In the genomic region with DNA sequence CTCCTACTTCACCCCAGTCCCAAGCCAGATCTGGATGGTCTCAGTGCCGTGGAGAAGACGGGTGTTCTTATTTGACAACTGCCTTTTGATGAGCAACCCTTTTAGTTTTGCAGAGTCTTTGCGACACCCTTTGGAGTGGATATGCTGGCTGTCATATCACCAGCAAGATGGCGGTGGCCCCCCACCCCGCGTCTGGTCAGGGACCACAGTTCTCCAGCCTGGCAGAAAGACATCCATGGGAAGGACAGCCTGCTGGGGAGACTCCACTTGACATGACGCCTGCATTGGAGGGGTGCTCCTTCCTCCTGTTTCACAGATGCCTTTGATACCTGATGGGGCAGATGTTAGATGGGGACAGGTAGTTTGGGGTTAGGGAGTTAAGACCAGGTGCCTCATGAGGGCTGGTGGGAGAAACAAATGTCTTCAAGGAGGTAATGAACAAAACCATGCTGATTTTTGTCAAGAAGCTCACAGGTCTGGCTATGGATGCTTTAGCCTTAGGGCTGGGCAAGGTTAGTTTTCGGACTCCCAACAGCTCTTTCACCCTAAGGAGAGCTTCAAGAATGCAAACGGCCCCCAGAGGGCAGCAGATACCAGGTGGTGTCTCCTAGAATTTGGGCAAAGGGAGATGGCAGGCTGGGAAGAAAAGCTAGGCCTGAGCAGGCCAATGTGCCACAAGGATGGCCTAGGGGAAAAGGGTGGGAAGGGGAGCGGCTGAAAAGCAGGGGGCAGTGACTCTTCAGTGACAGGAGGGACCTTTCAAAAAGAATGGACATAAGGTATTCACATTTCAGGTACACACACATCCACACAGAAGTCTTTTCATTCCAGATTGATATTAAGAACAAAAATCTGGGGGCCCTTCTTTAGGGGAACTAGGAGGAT, we compare ENCODE assay signal across 8 cellular contexts.
A peak's percentile ranks its signal among the peaks of the same experiment; 100 is the strongest.
DNase-seq lines count a peak whose midpoint lies in the region; ATAC-seq and TF ChIP-seq lines count a peak whose summit lies in the region.

No MANE protein-coding gene starts in this region.

- no peak overlapping the region for H3K9ac ChIP-seq in Karpas-422 (ENCODE audit: low read length)

- H3K4me1 ChIP-seq in Karpas-422 (ENCODE audit: low read length) (no peaks in the 10 kb centered on the region), esophagus muscularis mucosa (no peaks in the 10 kb centered on the region)

- TF ChIP-seq CTCF in esophagus muscularis mucosa (IDR thresholded peaks at IDR 0.05) (peak; percentile 27 to 44 (median 34)), osteocyte (IDR thresholded peaks at IDR 0.05) (peak; percentile 59)

- H3K4me3 Mint-ChIP-seq in activated CD4-positive, alpha-beta T cell treated with anti-CD3 and anti-CD28 coated beads for 36 hours = no peak overlapping the region
- H3K4me3 Mint-ChIP-seq in osteocyte (ENCODE audit: unreplicated experiment) = no peak overlapping the region
- H3K4me3 Mint-ChIP-seq in activated T-helper 2 cell treated with anti-CD3 and anti-CD28 coated beads, Interferon-gamma antibody, Interleukin-2, Interleukin-4, amounts not matched to agents 10 μg/mL and 5 μg/mL and 100 μg/mL, durations not matched to agents 14 hours and 24 hours and 36 hours (ENCODE audit: low read depth) = no peak overlapping the region

- no peak overlapping the region for H3K4me2 ChIP-seq in Karpas-422 (ENCODE audit: low read depth, low read length, poor library complexity, severe bottlenecking)

- H3K9me2 ChIP-seq in Karpas-422 (replicated peaks; ENCODE audit: insufficient read depth, low read length) = no peaks in the 10 kb centered on the region

- intact Hi-C loops in activated CD4-positive, alpha-beta T cell treated with anti-CD3 and anti-CD28 coated beads for 36 hours (cut with DNase I, micrococcal nuclease) = loop anchor here (1.0 to 10.0 kb wide), 3 partner anchors 384 to 686 kb away; no protein-coding TSS in a partner anchor
- intact Hi-C loops in esophagus muscularis mucosa (cut with DNase I) = loop anchor here (10.0 kb wide), 2 partner anchors 114 to 386 kb away; no protein-coding TSS in a partner anchor
- intact Hi-C loops in activated T-helper 2 cell treated with anti-CD3 and anti-CD28 coated beads, Interferon-gamma antibody, Interleukin-2, Interleukin-4, amounts not matched to agents 10 μg/mL and 5 μg/mL and 100 μg/mL, durations not matched to agents 14 hours and 24 hours and 36 hours (cut with micrococcal nuclease) = loop anchor here (1.0 kb wide), 1 partner anchor 386 kb away; no protein-coding TSS in a partner anchor

- CTCF ChIA-PET in activated CD4-positive, alpha-beta T cell treated with anti-CD3 and anti-CD28 coated beads for 36 hours (lab: Charles Lee) = interaction anchor here (0.6 to 6.1 kb wide), 30 partner anchors 9 to 1365 kb away, joined by 3 to 56 read pairs (median 4); no protein-coding TSS in a partner anchor

- TF ChIP-seq EP300 in esophagus muscularis mucosa (IDR thresholded peaks at IDR 0.05) = no peak

- peaks cover 11% of the 10 kb centered on the region for H3K36me3 Mint-ChIP-seq in activated CD4-positive, alpha-beta T cell treated with anti-CD3 and anti-CD28 coated beads for 36 hours (ENCODE audit: low read depth)
- H3K36me3 Mint-ChIP-seq in osteocyte (ENCODE audit: unreplicated experiment) = peaks cover 52% of the 10 kb centered on the region
- H3K36me3 Mint-ChIP-seq in activated T-helper 2 cell treated with anti-CD3 and anti-CD28 coated beads, Interferon-gamma antibody, Interleukin-2, Interleukin-4, amounts not matched to agents 10 μg/mL and 5 μg/mL and 100 μg/mL, durations not matched to agents 14 hours and 24 hours and 36 hours (ENCODE audit: low read depth) = peaks cover 10% of the 10 kb centered on the region

- no peak for ATAC-seq in activated CD4-positive, alpha-beta T cell treated with anti-CD3 and anti-CD28 coated beads for 36 hours

- H3K79me2 ChIP-seq in Karpas-422 (ENCODE audit: low read length) = no peaks in the 10 kb centered on the region

- no peaks in the 10 kb centered on the region for H3K27me3 Mint-ChIP-seq in activated CD4-positive, alpha-beta T cell treated with anti-CD3 and anti-CD28 coated beads for 36 hours
- no peaks in the 10 kb centered on the region for H3K27me3 Mint-ChIP-seq in osteocyte (ENCODE audit: unreplicated experiment)
- H3K27me3 Mint-ChIP-seq in activated T-helper 2 cell treated with anti-CD3 and anti-CD28 coated beads, Interferon-gamma antibody, Interleukin-2, Interleukin-4, amounts not matched to agents 10 μg/mL and 5 μg/mL and 100 μg/mL, durations not matched to agents 14 hours and 24 hours and 36 hours (ENCODE audit: low read depth) = no peaks in the 10 kb centered on the region

- no peak overlapping the region for H3K4me3 ChIP-seq in Karpas-422 (ENCODE audit: low read length)
- H3K4me3 ChIP-seq in esophagus muscularis mucosa = no peak overlapping the region

- H2AFZ ChIP-seq in Karpas-422 (ENCODE audit: low read length) = no peak overlapping the region

- POLR2A ChIA-PET in activated CD4-positive, alpha-beta T cell treated with anti-CD3 and anti-CD28 coated beads for 36 hours (lab: Charles Lee) = no interaction called here

- H3K36me3 ChIP-seq in Karpas-422 (ENCODE audit: insufficient read depth, low read length) = no peaks in the 10 kb centered on the region
- peaks cover 15 to 92% (median 73%) of the 10 kb centered on the region in 4 donors for H3K36me3 ChIP-seq in esophagus muscularis mucosa

- DNase-seq in EH (ENCODE audit: low read depth) (peak; percentile 62), Karpas-422 (peak; percentile 77), esophagus muscularis mucosa (ENCODE audit: extremely low spot score) (no peak), osteocyte (ENCODE audit: extremely low spot score, unreplicated experiment) (no peak), kidney glomerular epithelial cell (lab: John Stamatoyannopoulos, UW) (no peak)
- DNase-seq in activated CD4-positive, alpha-beta T cell treated with anti-CD3 and anti-CD28 coated beads for 36 hours = peak; percentile 75
- DNase-seq in activated T-helper 2 cell treated with anti-CD3 and anti-CD28 coated beads, Interferon-gamma antibody, Interleukin-2, Interleukin-4, amounts not matched to agents 10 μg/mL and 5 μg/mL and 100 μg/mL, durations not matched to agents 14 hours and 24 hours and 36 hours (ENCODE audit: low spot score) = no peak
- no peak for DNase-seq in central memory CD4-positive, alpha-beta T cell

- 86% methylated on average over 9 of the region's 10 CpGs for whole genome bisulfite sequencing in esophagus muscularis mucosa

- H3K27me3 ChIP-seq in Karpas-422 (ENCODE audit: low read length) (no peaks in the 10 kb centered on the region), esophagus muscularis mucosa (no peaks in the 10 kb centered on the region)

- H3K27ac ChIP-seq in Karpas-422 (ENCODE audit: low read length) = no peak overlapping the region
- H3K27ac ChIP-seq in esophagus muscularis mucosa (replicated peaks in 1 of 4) = no peak overlapping the region

- peak overlapping the region; percentile 15 for H3K27ac Mint-ChIP-seq in activated CD4-positive, alpha-beta T cell treated with anti-CD3 and anti-CD28 coated beads for 36 hours
- H3K27ac Mint-ChIP-seq in osteocyte (ENCODE audit: unreplicated experiment) = no peak overlapping the region
- H3K27ac Mint-ChIP-seq in activated T-helper 2 cell treated with anti-CD3 and anti-CD28 coated beads, Interferon-gamma antibody, Interleukin-2, Interleukin-4, amounts not matched to agents 10 μg/mL and 5 μg/mL and 100 μg/mL, durations not matched to agents 14 hours and 24 hours and 36 hours = no peak overlapping the region

- H3K9me3 Mint-ChIP-seq in activated CD4-positive, alpha-beta T cell treated with anti-CD3 and anti-CD28 coated beads for 36 hours (ENCODE audit: low read depth) = no peaks in the 10 kb centered on the region
- H3K9me3 Mint-ChIP-seq in osteocyte (ENCODE audit: unreplicated experiment) = no peaks in the 10 kb centered on the region
- H3K9me3 Mint-ChIP-seq in activated T-helper 2 cell treated with anti-CD3 and anti-CD28 coated beads, Interferon-gamma antibody, Interleukin-2, Interleukin-4, amounts not matched to agents 10 μg/mL and 5 μg/mL and 100 μg/mL, durations not matched to agents 14 hours and 24 hours and 36 hours = no peaks in the 10 kb centered on the region

- no peaks in the 10 kb centered on the region for H4K20me1 ChIP-seq in Karpas-422 (ENCODE audit: insufficient read depth, low read depth, low read length)

- peaks cover 8% of the 10 kb centered on the region for H3K4me1 Mint-ChIP-seq in activated CD4-positive, alpha-beta T cell treated with anti-CD3 and anti-CD28 coated beads for 36 hours
- peaks cover 3% of the 10 kb centered on the region for H3K4me1 Mint-ChIP-seq in osteocyte (ENCODE audit: unreplicated experiment)
- peaks cover 6% of the 10 kb centered on the region for H3K4me1 Mint-ChIP-seq in activated T-helper 2 cell treated with anti-CD3 and anti-CD28 coated beads, Interferon-gamma antibody, Interleukin-2, Interleukin-4, amounts not matched to agents 10 μg/mL and 5 μg/mL and 100 μg/mL, durations not matched to agents 14 hours and 24 hours and 36 hours (ENCODE audit: low read depth)

- no peak for TF ChIP-seq POLR2A in esophagus muscularis mucosa (IDR thresholded peaks at IDR 0.05; ENCODE audit: low read depth)

- no peaks in the 10 kb centered on the region for H3K9me3 ChIP-seq in Karpas-422 (ENCODE audit: low read length)
- H3K9me3 ChIP-seq in esophagus muscularis mucosa = no peaks in the 10 kb centered on the region

Comparison
In these comparisons a context has a peak if more than half of its experiments do, and no peak if none do; other contexts are left out.
1. DNase-seq: peak in EH (single experiment), Karpas-422 (single experiment) and activated CD4-positive, alpha-beta T cell treated with anti-CD3 and anti-CD28 coated beads for 36 hours (single experiment); none in esophagus muscularis mucosa (single experiment), osteocyte (single experiment), activated T-helper 2 cell treated with anti-CD3 and anti-CD28 coated beads, Interferon-gamma antibody, Interleukin-2, Interleukin-4, amounts not matched to agents 10 μg/mL and 5 μg/mL and 100 μg/mL, durations not matched to agents 14 hours and 24 hours and 36 hours (single experiment), kidney glomerular epithelial cell (single experiment) and central memory CD4-positive, alpha-beta T cell (single experiment).